29 cellular contexts compared by ENCODE assay signal in genomic region chr11:114472661-114473060, GRCh38.
"Had no signal": no experiment of that assay in that cellular context is flagged by ENCODE, and none has a peak within 500 bp of the region (broad histone marks: within the 10 kb centered on the region; RNA-seq: fewer than 3 reads in every experiment).

No MANE protein-coding gene starts in this region.

- H3K4me3 ChIP-seq: adrenal gland, body of pancreas, esophagus muscularis mucosa, gastroesophageal sphincter had no signal

- H3K36me3 ChIP-seq: adrenal gland, esophagus muscularis mucosa, gastroesophageal sphincter had no signal

- H3K27ac ChIP-seq: adrenal gland, body of pancreas, esophagus muscularis mucosa, gastroesophageal sphincter had no signal

- FAIRE-seq: colon had no signal

- DNase-seq: activated CD4-positive, alpha-beta memory T cell treated with anti-CD3 and anti-CD28 coated beads for 36 hours; activated CD4-positive, alpha-beta T cell treated with anti-CD3 and anti-CD28 coated beads for 36 hours; activated CD4-positive, alpha-beta T cell treated with anti-CD3 and anti-CD28 coated beads, Interleukin-2, amount 10 ng/mL, durations not matched to agents 24 days and 14 days; activated CD4-positive, CD25-positive, alpha-beta regulatory T cell; activated CD4-positive, CD25-positive, alpha-beta regulatory T cell treated with anti-CD3 and anti-CD28 coated beads, Interleukin-2, amount 50 U/mL, for 72 hours; activated CD8-positive, alpha-beta memory T cell treated with anti-CD3 and anti-CD28 coated beads, Interleukin-2, amount 10 ng/mL, durations not matched to agents 7 days and 5 days; activated CD8-positive, alpha-beta memory T cell treated with anti-CD3 and anti-CD28 coated beads, Interleukin-2, amount 50 U/mL, for 4 hours; activated CD8-positive, alpha-beta T cell treated with anti-CD3 and anti-CD28 coated beads, Interleukin-2, amount 10 ng/mL, durations not matched to agents 7 days and 5 days; activated effector memory CD4-positive, alpha-beta T cell treated with anti-CD3 and anti-CD28 coated beads, Interleukin-2, amount 50 U/mL, for 16 hours; activated naive CD4-positive, alpha-beta T cell treated with anti-CD3 and anti-CD28 coated beads for 36 hours; activated naive CD8-positive, alpha-beta T cell treated with anti-CD3 and anti-CD28 coated beads for 36 hours; activated naive CD8-positive, alpha-beta T cell treated with anti-CD3 and anti-CD28 coated beads, Interleukin-2, amount 50 U/mL, for 24 hours; activated T-cell treated with anti-CD3 and anti-CD28 coated beads, Interleukin-2, amount 50 U/mL, for 1 hour; activated T-cell treated with anti-CD3 and anti-CD28 coated beads, Interleukin-2, amount 50 U/mL, for 48 hours; adrenal gland; amygdala; aorta; body of pancreas; caudate nucleus; cortex of kidney; dermis blood vessel endothelial cell; effector CD4-positive, alpha-beta T cell; effector memory CD8-positive, alpha-beta T cell; erythroblast; foreskin melanocyte; T-helper 2 cell had no signal

- ATAC-seq: activated CD4-positive, alpha-beta T cell treated with anti-CD3 and anti-CD28 coated beads for 36 hours; activated CD8-positive, alpha-beta memory T cell treated with anti-CD3 and anti-CD28 coated beads, Interleukin-2, amount 10 ng/mL, durations not matched to agents 7 days and 5 days; activated CD8-positive, alpha-beta T cell treated with anti-CD3 and anti-CD28 coated beads, Interleukin-2, amount 10 ng/mL, durations not matched to agents 7 days and 5 days; activated naive CD8-positive, alpha-beta T cell treated with anti-CD3 and anti-CD28 coated beads, Interleukin-2, amount 50 U/mL, for 24 hours; body of pancreas; effector memory CD8-positive, alpha-beta T cell; gastroesophageal sphincter had no signal

- H3K4me1 ChIP-seq: adrenal gland, body of pancreas, esophagus muscularis mucosa, gastroesophageal sphincter had no signal

- H3K9me3 ChIP-seq: adrenal gland, body of pancreas, esophagus muscularis mucosa, gastroesophageal sphincter had no signal

- H3K27me3 ChIP-seq: adrenal gland, body of pancreas, esophagus muscularis mucosa, gastroesophageal sphincter had no signal
